In genomic region chr6:23661549-23661948, GRCh38 we compare ENCODE assay signal across 8 cellular contexts.
"Had no signal": no experiment of that assay in that cellular context is flagged by ENCODE, and none has a peak within 500 bp of the region (broad histone marks: within the 10 kb centered on the region; RNA-seq: fewer than 3 reads in every experiment).

No MANE protein-coding gene starts in this region.

- H3K4me3 ChIP-seq: GM12878 had no signal

- FAIRE-seq: G401.6, GM12878, GM12891, GM12892, GM18507, GM19239 had no signal

- DNase-seq: GDM1, GF-D8 had no signal

- ATAC-seq: GM12878 had no signal
